ENCODE assay signal across 1 cellular context in genomic region chr9:130243015-130243881, GRCh38.
TF ChIP-seq lines count a peak whose summit lies in the region.

No MANE protein-coding gene starts in this region.

TF ChIP-seq in HepG2, 621 proteins besides CTCF, POLR2A, EP300 and RAD21 (continued from another document and continues in another):
- peak; percentile 17; the same call in 1 of the 2 replicates for TF ChIP-seq ZBTB33 (CRISPR knock-in tag; IDR thresholded peaks at IDR 0.05)
- TF ChIP-seq, protein P1, sequence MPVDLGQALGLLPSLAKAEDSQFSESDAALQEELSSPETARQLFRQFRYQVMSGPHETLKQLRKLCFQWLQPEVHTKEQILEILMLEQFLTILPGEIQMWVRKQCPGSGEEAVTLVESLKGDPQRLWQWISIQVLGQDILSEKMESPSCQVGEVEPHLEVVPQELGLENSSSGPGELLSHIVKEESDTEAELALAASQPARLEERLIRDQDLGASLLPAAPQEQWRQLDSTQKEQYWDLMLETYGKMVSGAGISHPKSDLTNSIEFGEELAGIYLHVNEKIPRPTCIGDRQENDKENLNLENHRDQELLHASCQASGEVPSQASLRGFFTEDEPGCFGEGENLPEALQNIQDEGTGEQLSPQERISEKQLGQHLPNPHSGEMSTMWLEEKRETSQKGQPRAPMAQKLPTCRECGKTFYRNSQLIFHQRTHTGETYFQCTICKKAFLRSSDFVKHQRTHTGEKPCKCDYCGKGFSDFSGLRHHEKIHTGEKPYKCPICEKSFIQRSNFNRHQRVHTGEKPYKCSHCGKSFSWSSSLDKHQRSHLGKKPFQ (CRISPR knock-in tag; IDR thresholded peaks at IDR 0.05; ENCODE audit: insufficient replicate concordance), result peak; percentile 45
- TF ChIP-seq HOXA3 (CRISPR knock-in tag; IDR thresholded peaks at IDR 0.05), result 0 out of 2 replicates have a peak, but pooled peaks have one; percentile 30
- TF ChIP-seq NFKB2 (CRISPR knock-in tag; IDR thresholded peaks at IDR 0.05; ENCODE audit: borderline replicate concordance), result no peak
- TF ChIP-seq ZFP82 (CRISPR knock-in tag; IDR thresholded peaks at IDR 0.05; ENCODE audit: borderline replicate concordance), result no peak
- TF ChIP-seq XRCC5 (optimal IDR thresholded peaks at IDR 0.05; ENCODE audit: low read length), result peak; percentile 84
- no peak for TF ChIP-seq NR2F6 (IDR thresholded peaks at IDR 0.05)
- TF ChIP-seq NR2F6 (CRISPR knock-in tag; IDR thresholded peaks at IDR 0.05), result peak; percentile 45; the same call in 1 of the 2 replicates
- TF ChIP-seq GABPA (IDR thresholded peaks at IDR 0.05; ENCODE audit: low read depth, low read length), result no peak
- TF ChIP-seq GABPA (CRISPR knock-in tag; IDR thresholded peaks at IDR 0.05; ENCODE audit: low read depth), result peak; percentile 49
- 0 out of 2 replicates have a peak, but pooled peaks have one; percentile 31 for TF ChIP-seq IRX3 (CRISPR knock-in tag; IDR thresholded peaks at IDR 0.05; ENCODE audit: borderline replicate concordance, low read depth)
- TF ChIP-seq FOXP1 (IDR thresholded peaks at IDR 0.05), result no peak
- TF ChIP-seq FOXP1 (CRISPR knock-in tag; IDR thresholded peaks at IDR 0.05), result no peak
- peak; percentile 60; the same call in 1 of the 2 replicates for TF ChIP-seq TARDBP (CRISPR knock-in tag; IDR thresholded peaks at IDR 0.05)
- TF ChIP-seq KDM5B (CRISPR knock-in tag; IDR thresholded peaks at IDR 0.05; ENCODE audit: borderline replicate concordance), result peak; percentile 37; the same call in 1 of the 2 replicates
- 0 out of 2 replicates have a peak, but pooled peaks have one; percentile 28 for TF ChIP-seq ZNF580 (CRISPR knock-in tag; IDR thresholded peaks at IDR 0.05; ENCODE audit: borderline replicate concordance, low read depth)
- TF ChIP-seq PHB2 (IDR thresholded peaks at IDR 0.05; ENCODE audit: partially characterized antibody), result no peak
- TF ChIP-seq, protein P2, sequence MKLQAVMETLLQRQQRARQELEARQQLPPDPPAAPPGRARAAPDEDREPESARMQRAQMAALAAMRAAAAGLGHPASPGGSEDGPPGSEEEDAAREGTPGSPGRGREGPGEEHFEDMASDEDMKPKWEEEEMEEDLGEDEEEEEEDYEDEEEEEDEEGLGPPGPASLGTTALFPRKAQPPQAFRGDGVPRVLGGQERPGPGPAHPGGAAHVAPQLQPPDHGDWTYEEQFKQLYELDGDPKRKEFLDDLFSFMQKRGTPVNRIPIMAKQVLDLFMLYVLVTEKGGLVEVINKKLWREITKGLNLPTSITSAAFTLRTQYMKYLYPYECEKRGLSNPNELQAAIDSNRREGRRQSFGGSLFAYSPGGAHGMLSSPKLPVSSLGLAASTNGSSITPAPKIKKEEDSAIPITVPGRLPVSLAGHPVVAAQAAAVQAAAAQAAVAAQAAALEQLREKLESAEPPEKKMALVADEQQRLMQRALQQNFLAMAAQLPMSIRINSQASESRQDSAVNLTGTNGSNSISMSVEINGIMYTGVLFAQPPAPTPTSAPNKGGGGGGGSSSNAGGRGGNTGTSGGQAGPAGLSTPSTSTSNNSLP (IDR thresholded peaks at IDR 0.05; ENCODE audit: low read depth, low read length), result peak; percentile 74; the same call in 1 of the 2 replicates
- TF ChIP-seq KAT8 (CRISPR knock-in tag; IDR thresholded peaks at IDR 0.05), result 0 out of 2 replicates have a peak, but pooled peaks have one; percentile 23
- TF ChIP-seq, protein P3, sequence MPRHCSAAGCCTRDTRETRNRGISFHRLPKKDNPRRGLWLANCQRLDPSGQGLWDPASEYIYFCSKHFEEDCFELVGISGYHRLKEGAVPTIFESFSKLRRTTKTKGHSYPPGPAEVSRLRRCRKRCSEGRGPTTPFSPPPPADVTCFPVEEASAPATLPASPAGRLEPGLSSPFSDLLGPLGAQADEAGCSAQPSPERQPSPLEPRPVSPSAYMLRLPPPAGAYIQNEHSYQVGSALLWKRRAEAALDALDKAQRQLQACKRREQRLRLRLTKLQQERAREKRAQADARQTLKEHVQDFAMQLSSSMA (CRISPR knock-in tag; IDR thresholded peaks at IDR 0.05), result no peak
- TF ChIP-seq STAG1 (CRISPR knock-in tag; IDR thresholded peaks at IDR 0.05), result peak; percentile 72
- TF ChIP-seq ZBTB40 (IDR thresholded peaks at IDR 0.05), result no peak
- 0 out of 2 replicates have a peak, but pooled peaks have one; percentile 52 for TF ChIP-seq ZBTB40 (CRISPR knock-in tag; IDR thresholded peaks at IDR 0.05)
- TF ChIP-seq ARID2 (CRISPR knock-in tag; IDR thresholded peaks at IDR 0.05; ENCODE audit: borderline replicate concordance), result 0 out of 2 replicates have a peak, but pooled peaks have one; percentile 28
- peak; percentile 16; the same call in 1 of the 2 replicates for TF ChIP-seq SOX5 (CRISPR knock-in tag; IDR thresholded peaks at IDR 0.05; ENCODE audit: borderline replicate concordance)
- peak; percentile 44; the same call in 1 of the 2 replicates for TF ChIP-seq RXRB (CRISPR knock-in tag; IDR thresholded peaks at IDR 0.05; ENCODE audit: borderline replicate concordance)
- peak; percentile 63; the same call in 1 of the 2 replicates for TF ChIP-seq PITX1 (CRISPR knock-in tag; IDR thresholded peaks at IDR 0.05)
- TF ChIP-seq ZNF629 (CRISPR knock-in tag; conservative IDR thresholded peaks at IDR 0.05), result no peak
- TF ChIP-seq, protein P4, sequence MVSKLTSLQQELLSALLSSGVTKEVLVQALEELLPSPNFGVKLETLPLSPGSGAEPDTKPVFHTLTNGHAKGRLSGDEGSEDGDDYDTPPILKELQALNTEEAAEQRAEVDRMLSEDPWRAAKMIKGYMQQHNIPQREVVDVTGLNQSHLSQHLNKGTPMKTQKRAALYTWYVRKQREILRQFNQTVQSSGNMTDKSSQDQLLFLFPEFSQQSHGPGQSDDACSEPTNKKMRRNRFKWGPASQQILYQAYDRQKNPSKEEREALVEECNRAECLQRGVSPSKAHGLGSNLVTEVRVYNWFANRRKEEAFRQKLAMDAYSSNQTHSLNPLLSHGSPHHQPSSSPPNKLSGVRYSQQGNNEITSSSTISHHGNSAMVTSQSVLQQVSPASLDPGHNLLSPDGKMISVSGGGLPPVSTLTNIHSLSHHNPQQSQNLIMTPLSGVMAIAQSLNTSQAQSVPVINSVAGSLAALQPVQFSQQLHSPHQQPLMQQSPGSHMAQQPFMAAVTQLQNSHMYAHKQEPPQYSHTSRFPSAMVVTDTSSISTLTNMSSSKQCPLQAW (CRISPR knock-in tag; IDR thresholded peaks at IDR 0.05), result peak; percentile 71
- peak; percentile 9; the same call in 1 of the 2 replicates for TF ChIP-seq BHLHE40 (IDR thresholded peaks at IDR 0.05; ENCODE audit: low read length)
- no peak for TF ChIP-seq SRSF1 (optimal IDR thresholded peaks at IDR 0.05; ENCODE audit: low read depth, low read length)
- no peak for TF ChIP-seq ZSCAN22 (CRISPR knock-in tag; IDR thresholded peaks at IDR 0.05)
- TF ChIP-seq, protein P5, sequence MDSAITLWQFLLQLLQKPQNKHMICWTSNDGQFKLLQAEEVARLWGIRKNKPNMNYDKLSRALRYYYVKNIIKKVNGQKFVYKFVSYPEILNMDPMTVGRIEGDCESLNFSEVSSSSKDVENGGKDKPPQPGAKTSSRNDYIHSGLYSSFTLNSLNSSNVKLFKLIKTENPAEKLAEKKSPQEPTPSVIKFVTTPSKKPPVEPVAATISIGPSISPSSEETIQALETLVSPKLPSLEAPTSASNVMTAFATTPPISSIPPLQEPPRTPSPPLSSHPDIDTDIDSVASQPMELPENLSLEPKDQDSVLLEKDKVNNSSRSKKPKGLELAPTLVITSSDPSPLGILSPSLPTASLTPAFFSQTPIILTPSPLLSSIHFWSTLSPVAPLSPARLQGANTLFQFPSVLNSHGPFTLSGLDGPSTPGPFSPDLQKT (CRISPR knock-in tag; IDR thresholded peaks at IDR 0.05; ENCODE audit: borderline replicate concordance), result no peak
- peak; percentile 61 for TF ChIP-seq RXRA (CRISPR knock-in tag; IDR thresholded peaks at IDR 0.05)
- TF ChIP-seq ELF3 (CRISPR knock-in tag; IDR thresholded peaks at IDR 0.05), result 0 out of 2 replicates have a peak, but pooled peaks have one; percentile 41
- peak; percentile 40; the same call in 1 of the 2 replicates for TF ChIP-seq REPIN1 (CRISPR knock-in tag; IDR thresholded peaks at IDR 0.05; ENCODE audit: borderline replicate concordance, low read depth)
- peak; percentile 2; the same call in 1 of the 2 replicates for TF ChIP-seq KDM2A (CRISPR knock-in tag; IDR thresholded peaks at IDR 0.05; ENCODE audit: borderline replicate concordance, low read depth)
- TF ChIP-seq, protein P6, sequence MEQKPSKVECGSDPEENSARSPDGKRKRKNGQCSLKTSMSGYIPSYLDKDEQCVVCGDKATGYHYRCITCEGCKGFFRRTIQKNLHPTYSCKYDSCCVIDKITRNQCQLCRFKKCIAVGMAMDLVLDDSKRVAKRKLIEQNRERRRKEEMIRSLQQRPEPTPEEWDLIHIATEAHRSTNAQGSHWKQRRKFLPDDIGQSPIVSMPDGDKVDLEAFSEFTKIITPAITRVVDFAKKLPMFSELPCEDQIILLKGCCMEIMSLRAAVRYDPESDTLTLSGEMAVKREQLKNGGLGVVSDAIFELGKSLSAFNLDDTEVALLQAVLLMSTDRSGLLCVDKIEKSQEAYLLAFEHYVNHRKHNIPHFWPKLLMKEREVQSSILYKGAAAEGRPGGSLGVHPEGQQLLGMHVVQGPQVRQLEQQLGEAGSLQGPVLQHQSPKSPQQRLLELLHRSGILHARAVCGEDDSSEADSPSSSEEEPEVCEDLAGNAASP (CRISPR knock-in tag; IDR thresholded peaks at IDR 0.05; ENCODE audit: borderline replicate concordance), result peak; percentile 14; the same call in 1 of the 2 replicates
- 0 out of 2 replicates have a peak, but pooled peaks have one; percentile 22 for TF ChIP-seq DMAP1 (CRISPR knock-in tag; IDR thresholded peaks at IDR 0.05)
- no peak for TF ChIP-seq TCF12 (IDR thresholded peaks at IDR 0.05)
- no peak for TF ChIP-seq TCF12 (CRISPR knock-in tag; IDR thresholded peaks at IDR 0.05)
